Comparison of ENCODE assay signal across 1 cellular context in the genomic region with DNA sequence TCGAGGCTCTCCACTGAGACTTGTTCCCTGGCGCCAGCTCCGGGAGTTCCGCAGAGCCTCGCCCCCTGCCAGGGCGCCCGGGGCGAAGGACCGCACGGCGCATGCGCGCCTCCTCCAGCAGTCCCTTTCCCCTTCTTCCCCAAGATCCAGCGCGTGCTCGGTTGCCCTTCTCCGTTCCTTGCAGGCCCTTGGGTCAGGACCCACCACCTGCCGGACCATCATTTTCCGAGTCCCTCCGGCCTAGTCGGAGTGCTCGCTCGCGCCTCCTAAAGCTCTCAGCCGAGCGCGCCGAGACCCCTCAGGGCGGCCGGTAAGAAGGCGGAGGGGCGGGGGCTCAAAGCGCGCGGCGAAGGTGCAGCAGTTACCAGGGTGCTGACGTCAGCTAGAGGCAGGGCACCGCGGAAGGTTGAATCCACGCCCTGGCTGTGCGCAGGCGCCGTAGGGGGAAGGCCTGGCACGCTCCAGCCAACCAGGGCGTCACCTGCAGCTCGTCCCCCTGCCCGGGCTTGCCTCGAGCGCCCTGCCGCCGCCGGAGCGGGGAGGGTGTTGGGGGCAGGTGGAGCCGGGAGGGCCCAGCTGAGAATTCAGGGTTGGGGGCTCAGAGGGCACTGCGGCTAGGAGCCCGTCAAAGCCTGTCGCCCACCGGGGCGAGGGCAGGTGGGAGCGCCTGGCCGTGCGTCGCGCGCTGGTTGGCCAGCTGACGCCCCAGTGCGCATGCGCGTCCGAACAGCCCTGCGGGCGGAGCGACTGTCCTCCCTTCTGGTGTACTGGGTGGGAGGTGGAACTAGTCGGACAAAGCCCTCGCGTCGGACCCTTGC.
A peak's percentile ranks its signal among the peaks of the same experiment; 100 is the strongest.
TF ChIP-seq lines count a peak whose summit lies in the region.

A gene with protein sequence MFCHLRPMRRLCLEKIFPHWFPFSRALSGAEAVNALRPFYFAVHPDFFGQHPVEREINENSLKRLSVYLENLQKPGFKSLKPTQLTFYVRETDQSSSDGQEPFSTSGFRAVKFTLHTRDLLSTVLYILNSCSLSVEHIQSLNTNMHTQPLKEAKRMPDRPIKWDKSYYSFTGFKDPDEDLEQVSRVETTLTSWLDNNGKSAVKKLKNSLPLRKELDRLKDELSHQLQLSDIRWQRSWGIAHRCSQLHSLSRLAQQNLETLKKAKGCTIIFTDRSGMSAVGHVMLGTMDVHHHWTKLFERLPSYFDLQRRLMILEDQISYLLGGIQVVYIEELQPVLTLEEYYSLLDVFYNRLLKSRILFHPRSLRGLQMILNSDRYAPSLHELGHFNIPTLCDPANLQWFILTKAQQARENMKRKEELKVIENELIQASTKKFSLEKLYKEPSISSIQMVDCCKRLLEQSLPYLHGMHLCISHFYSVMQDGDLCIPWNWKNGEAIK (plus strand): TSS at position 757 of the 818 bp plus-strand sequence. CDS start 16,017 bp downstream, outside the sequence.

TF ChIP-seq in K562, 482 proteins besides CTCF, POLR2A, EP300 and RAD21 (continued from another document and continues in another):
- TF ChIP-seq, protein P1, sequence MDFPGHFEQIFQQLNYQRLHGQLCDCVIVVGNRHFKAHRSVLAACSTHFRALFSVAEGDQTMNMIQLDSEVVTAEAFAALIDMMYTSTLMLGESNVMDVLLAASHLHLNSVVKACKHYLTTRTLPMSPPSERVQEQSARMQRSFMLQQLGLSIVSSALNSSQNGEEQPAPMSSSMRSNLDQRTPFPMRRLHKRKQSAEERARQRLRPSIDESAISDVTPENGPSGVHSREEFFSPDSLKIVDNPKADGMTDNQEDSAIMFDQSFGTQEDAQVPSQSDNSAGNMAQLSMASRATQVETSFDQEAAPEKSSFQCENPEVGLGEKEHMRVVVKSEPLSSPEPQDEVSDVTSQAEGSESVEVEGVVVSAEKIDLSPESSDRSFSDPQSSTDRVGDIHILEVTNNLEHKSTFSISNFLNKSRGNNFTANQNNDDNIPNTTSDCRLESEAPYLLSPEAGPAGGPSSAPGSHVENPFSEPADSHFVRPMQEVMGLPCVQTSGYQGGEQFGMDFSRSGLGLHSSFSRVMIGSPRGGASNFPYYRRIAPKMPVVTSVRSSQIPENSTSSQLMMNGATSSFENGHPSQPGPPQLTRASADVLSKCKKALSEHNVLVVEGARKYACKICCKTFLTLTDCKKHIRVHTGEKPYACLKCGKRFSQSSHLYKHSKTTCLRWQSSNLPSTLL (IDR thresholded peaks at IDR 0.05): no peak
- no peak for TF ChIP-seq ZNF561 (CRISPR knock-in tag; conservative IDR thresholded peaks at IDR 0.05)
- no peak for TF ChIP-seq ZNF23 (CRISPR knock-in tag; IDR thresholded peaks at IDR 0.05)
- TF ChIP-seq, protein P2, sequence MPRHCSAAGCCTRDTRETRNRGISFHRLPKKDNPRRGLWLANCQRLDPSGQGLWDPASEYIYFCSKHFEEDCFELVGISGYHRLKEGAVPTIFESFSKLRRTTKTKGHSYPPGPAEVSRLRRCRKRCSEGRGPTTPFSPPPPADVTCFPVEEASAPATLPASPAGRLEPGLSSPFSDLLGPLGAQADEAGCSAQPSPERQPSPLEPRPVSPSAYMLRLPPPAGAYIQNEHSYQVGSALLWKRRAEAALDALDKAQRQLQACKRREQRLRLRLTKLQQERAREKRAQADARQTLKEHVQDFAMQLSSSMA (CRISPR knock-in tag; IDR thresholded peaks at IDR 0.05): no peak
- peak; percentile 84 for TF ChIP-seq TAF9B (IDR thresholded peaks at IDR 0.05; ENCODE audit: partially characterized antibody)
- peak in 1 of 2 experiments; percentile 6; a peak in 1 of 4 replicates for TF ChIP-seq SIN3A (IDR thresholded peaks at IDR 0.05; ENCODE audit: borderline replicate concordance in 2 of 2, control insufficient read depth in 1 of 2, low read depth in 2 of 2, low read length in 2 of 2)
- TF ChIP-seq, protein P3, sequence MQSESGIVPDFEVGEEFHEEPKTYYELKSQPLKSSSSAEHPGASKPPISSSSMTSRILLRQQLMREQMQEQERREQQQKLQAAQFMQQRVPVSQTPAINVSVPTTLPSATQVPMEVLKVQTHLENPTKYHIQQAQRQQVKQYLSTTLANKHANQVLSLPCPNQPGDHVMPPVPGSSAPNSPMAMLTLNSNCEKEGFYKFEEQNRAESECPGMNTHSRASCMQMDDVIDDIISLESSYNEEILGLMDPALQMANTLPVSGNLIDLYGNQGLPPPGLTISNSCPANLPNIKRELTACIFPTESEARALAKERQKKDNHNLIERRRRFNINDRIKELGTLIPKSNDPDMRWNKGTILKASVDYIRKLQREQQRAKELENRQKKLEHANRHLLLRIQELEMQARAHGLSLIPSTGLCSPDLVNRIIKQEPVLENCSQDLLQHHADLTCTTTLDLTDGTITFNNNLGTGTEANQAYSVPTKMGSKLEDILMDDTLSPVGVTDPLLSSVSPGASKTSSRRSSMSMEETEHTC (IDR thresholded peaks at IDR 0.05): no peak
- TF ChIP-seq POLR2AphosphoS2 (IDR thresholded peaks at IDR 0.05; ENCODE audit: low read length): no peak; the same call in 1 of the 2 replicates
- TF ChIP-seq, protein P4, sequence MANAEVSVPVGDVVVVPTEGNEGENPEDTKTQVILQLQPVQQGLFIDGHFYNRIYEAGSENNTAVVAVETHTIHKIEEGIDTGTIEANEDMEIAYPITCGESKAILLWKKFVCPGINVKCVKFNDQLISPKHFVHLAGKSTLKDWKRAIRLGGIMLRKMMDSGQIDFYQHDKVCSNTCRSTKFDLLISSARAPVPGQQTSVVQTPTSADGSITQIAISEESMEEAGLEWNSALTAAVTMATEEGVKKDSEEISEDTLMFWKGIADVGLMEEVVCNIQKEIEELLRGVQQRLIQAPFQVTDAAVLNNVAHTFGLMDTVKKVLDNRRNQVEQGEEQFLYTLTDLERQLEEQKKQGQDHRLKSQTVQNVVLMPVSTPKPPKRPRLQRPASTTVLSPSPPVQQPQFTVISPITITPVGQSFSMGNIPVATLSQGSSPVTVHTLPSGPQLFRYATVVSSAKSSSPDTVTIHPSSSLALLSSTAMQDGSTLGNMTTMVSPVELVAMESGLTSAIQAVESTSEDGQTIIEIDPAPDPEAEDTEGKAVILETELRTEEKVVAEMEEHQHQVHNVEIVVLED (CRISPR knock-in tag; IDR thresholded peaks at IDR 0.05): peak; percentile 79
- no peak; the same call in 1 of the 2 replicates for TF ChIP-seq NCOA1 (IDR thresholded peaks at IDR 0.05; ENCODE audit: low read depth)
- TF ChIP-seq NR1H2 (CRISPR knock-in tag; IDR thresholded peaks at IDR 0.05): peak; percentile 81; the same call in 1 of the 2 replicates
- TF ChIP-seq, protein P5, sequence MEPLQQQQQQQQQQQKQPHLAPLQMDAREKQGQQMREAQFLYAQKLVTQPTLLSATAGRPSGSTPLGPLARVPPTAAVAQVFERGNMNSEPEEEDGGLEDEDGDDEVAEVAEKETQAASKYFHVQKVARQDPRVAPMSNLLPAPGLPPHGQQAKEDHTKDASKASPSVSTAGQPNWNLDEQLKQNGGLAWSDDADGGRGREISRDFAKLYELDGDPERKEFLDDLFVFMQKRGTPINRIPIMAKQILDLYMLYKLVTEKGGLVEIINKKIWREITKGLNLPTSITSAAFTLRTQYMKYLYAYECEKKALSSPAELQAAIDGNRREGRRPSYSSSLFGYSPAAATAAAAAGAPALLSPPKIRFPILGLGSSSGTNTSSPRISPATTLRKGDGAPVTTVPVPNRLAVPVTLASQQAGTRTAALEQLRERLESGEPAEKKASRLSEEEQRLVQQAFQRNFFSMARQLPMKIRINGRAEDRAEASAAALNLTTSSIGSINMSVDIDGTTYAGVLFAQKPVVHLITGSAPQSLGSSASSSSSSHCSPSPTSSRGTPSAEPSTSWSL (CRISPR knock-in tag; IDR thresholded peaks at IDR 0.05; ENCODE audit: borderline replicate concordance): peak; percentile 89; the same call in 1 of the 2 replicates
- TF ChIP-seq, protein P6, sequence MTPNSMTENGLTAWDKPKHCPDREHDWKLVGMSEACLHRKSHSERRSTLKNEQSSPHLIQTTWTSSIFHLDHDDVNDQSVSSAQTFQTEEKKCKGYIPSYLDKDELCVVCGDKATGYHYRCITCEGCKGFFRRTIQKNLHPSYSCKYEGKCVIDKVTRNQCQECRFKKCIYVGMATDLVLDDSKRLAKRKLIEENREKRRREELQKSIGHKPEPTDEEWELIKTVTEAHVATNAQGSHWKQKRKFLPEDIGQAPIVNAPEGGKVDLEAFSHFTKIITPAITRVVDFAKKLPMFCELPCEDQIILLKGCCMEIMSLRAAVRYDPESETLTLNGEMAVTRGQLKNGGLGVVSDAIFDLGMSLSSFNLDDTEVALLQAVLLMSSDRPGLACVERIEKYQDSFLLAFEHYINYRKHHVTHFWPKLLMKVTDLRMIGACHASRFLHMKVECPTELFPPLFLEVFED (CRISPR knock-in tag; conservative IDR thresholded peaks at IDR 0.05): 0 out of 2 replicates have a peak, but pooled peaks have one; percentile 66
- TF ChIP-seq RBM14 (IDR thresholded peaks at IDR 0.05; ENCODE audit: borderline replicate concordance, insufficient read depth, low read depth, low read length): no peak
- peak; percentile 82 for TF ChIP-seq ZNF197 (CRISPR knock-in tag; IDR thresholded peaks at IDR 0.05; ENCODE audit: low read depth)
- no peak for TF ChIP-seq NFATC3 (IDR thresholded peaks at IDR 0.05)
- TF ChIP-seq ZNF41 (CRISPR knock-in tag; conservative IDR thresholded peaks at IDR 0.05): no peak
- no peak for TF ChIP-seq ZNF436 (CRISPR knock-in tag; IDR thresholded peaks at IDR 0.05)
- TF ChIP-seq, protein P7, sequence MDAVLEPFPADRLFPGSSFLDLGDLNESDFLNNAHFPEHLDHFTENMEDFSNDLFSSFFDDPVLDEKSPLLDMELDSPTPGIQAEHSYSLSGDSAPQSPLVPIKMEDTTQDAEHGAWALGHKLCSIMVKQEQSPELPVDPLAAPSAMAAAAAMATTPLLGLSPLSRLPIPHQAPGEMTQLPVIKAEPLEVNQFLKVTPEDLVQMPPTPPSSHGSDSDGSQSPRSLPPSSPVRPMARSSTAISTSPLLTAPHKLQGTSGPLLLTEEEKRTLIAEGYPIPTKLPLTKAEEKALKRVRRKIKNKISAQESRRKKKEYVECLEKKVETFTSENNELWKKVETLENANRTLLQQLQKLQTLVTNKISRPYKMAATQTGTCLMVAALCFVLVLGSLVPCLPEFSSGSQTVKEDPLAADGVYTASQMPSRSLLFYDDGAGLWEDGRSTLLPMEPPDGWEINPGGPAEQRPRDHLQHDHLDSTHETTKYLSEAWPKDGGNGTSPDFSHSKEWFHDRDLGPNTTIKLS (IDR thresholded peaks at IDR 0.05; ENCODE audit: borderline replicate concordance, low read depth): peak; percentile 88
- TF ChIP-seq ATF7 (IDR thresholded peaks at IDR 0.05): peak; percentile 98
- TF ChIP-seq ZNF778 (CRISPR knock-in tag; IDR thresholded peaks at IDR 0.05): no peak
- TF ChIP-seq, protein P8, sequence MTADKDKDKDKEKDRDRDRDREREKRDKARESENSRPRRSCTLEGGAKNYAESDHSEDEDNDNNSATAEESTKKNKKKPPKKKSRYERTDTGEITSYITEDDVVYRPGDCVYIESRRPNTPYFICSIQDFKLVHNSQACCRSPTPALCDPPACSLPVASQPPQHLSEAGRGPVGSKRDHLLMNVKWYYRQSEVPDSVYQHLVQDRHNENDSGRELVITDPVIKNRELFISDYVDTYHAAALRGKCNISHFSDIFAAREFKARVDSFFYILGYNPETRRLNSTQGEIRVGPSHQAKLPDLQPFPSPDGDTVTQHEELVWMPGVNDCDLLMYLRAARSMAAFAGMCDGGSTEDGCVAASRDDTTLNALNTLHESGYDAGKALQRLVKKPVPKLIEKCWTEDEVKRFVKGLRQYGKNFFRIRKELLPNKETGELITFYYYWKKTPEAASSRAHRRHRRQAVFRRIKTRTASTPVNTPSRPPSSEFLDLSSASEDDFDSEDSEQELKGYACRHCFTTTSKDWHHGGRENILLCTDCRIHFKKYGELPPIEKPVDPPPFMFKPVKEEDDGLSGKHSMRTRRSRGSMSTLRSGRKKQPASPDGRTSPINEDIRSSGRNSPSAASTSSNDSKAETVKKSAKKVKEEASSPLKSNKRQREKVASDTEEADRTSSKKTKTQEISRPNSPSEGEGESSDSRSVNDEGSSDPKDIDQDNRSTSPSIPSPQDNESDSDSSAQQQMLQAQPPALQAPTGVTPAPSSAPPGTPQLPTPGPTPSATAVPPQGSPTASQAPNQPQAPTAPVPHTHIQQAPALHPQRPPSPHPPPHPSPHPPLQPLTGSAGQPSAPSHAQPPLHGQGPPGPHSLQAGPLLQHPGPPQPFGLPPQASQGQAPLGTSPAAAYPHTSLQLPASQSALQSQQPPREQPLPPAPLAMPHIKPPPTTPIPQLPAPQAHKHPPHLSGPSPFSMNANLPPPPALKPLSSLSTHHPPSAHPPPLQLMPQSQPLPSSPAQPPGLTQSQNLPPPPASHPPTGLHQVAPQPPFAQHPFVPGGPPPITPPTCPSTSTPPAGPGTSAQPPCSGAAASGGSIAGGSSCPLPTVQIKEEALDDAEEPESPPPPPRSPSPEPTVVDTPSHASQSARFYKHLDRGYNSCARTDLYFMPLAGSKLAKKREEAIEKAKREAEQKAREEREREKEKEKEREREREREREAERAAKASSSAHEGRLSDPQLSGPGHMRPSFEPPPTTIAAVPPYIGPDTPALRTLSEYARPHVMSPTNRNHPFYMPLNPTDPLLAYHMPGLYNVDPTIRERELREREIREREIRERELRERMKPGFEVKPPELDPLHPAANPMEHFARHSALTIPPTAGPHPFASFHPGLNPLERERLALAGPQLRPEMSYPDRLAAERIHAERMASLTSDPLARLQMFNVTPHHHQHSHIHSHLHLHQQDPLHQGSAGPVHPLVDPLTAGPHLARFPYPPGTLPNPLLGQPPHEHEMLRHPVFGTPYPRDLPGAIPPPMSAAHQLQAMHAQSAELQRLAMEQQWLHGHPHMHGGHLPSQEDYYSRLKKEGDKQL (CRISPR knock-in tag; IDR thresholded peaks at IDR 0.05; ENCODE audit: borderline replicate concordance): no peak
- TF ChIP-seq, protein P9, sequence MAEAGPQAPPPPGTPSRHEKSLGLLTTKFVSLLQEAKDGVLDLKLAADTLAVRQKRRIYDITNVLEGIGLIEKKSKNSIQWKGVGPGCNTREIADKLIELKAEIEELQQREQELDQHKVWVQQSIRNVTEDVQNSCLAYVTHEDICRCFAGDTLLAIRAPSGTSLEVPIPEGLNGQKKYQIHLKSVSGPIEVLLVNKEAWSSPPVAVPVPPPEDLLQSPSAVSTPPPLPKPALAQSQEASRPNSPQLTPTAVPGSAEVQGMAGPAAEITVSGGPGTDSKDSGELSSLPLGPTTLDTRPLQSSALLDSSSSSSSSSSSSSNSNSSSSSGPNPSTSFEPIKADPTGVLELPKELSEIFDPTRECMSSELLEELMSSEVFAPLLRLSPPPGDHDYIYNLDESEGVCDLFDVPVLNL (CRISPR knock-in tag; IDR thresholded peaks at IDR 0.05; ENCODE audit: low read depth): 0 out of 2 replicates have a peak, but pooled peaks have one; percentile 61
- peak; percentile 99 for TF ChIP-seq NRF1 (conservative IDR thresholded peaks at IDR 0.05 in 1 of 2, IDR thresholded peaks at IDR 0.05 in 1 of 2)
- peak; percentile 18 to 91; a peak in 2 of 4 replicates for TF ChIP-seq TEAD1 (CRISPR knock-in tag; IDR thresholded peaks at IDR 0.05)
- TF ChIP-seq TSC22D4 (tag; IDR thresholded peaks at IDR 0.05): no peak
- no peak for TF ChIP-seq ZBTB1 (CRISPR knock-in tag; IDR thresholded peaks at IDR 0.05; ENCODE audit: borderline replicate concordance, low read depth)
- TF ChIP-seq, protein P10, sequence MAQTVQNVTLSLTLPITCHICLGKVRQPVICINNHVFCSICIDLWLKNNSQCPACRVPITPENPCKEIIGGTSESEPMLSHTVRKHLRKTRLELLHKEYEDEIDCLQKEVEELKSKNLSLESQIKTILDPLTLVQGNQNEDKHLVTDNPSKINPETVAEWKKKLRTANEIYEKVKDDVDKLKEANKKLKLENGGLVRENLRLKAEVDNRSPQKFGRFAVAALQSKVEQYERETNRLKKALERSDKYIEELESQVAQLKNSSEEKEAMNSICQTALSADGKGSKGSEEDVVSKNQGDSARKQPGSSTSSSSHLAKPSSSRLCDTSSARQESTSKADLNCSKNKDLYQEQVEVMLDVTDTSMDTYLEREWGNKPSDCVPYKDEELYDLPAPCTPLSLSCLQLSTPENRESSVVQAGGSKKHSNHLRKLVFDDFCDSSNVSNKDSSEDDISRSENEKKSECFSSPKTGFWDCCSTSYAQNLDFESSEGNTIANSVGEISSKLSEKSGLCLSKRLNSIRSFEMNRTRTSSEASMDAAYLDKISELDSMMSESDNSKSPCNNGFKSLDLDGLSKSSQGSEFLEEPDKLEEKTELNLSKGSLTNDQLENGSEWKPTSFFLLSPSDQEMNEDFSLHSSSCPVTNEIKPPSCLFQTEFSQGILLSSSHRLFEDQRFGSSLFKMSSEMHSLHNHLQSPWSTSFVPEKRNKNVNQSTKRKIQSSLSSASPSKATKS (CRISPR knock-in tag; IDR thresholded peaks at IDR 0.05): no peak
